8 cellular contexts compared by ENCODE assay signal in genomic region chr3:150925751-150926201, GRCh38. TPM values are rescaled to one million over a fixed set of nuclear protein-coding genes. Genes with fewer than 3 reads are reported as not detected.
A peak's percentile ranks its signal among the peaks of the same experiment; 100 is the strongest.
DNase-seq lines count a peak whose midpoint lies in the region; ATAC-seq and TF ChIP-seq lines count a peak whose summit lies in the region.

No MANE protein-coding gene starts in this region.

- H4K8ac ChIP-seq in mesendoderm (ENCODE audit: low read depth, low read length) = no peak overlapping the region

- peaks cover 10% of the 10 kb centered on the region for H3K27me3 Mint-ChIP-seq in chondrocyte (ENCODE audit: low read depth)

- no peak overlapping the region for H3K4me3 Mint-ChIP-seq in chondrocyte (ENCODE audit: unreplicated experiment)
- peak overlapping the region; percentile 24 for H3K4me3 Mint-ChIP-seq in stimulated activated effector memory CD8-positive, alpha-beta T cell treated with anti-CD3 and anti-CD28 coated beads, Interleukin-12 subunit alpha, Interleukin-12 subunit beta, amount 100 ng/mL, for 72 hours

- no peak overlapping the region for H3K27ac Mint-ChIP-seq in chondrocyte (ENCODE audit: unreplicated experiment)
- no peak overlapping the region for H3K27ac Mint-ChIP-seq in stimulated activated effector memory CD8-positive, alpha-beta T cell treated with anti-CD3 and anti-CD28 coated beads, Interleukin-12 subunit alpha, Interleukin-12 subunit beta, amount 100 ng/mL, for 72 hours

- no peaks in the 10 kb centered on the region for H3K4me1 ChIP-seq in mesendoderm (ENCODE audit: control insufficient read depth, low read depth, low read length)

- H2BK120ac ChIP-seq in mesendoderm (ENCODE audit: low read depth, low read length) = no peak overlapping the region

- H3K56ac ChIP-seq in mesendoderm (ENCODE audit: low read length) = peak overlapping the region; percentile 47

- H3K4ac ChIP-seq in mesendoderm (ENCODE audit: low read depth, low read length) = no peak overlapping the region

- no peaks in the 10 kb centered on the region for H3K79me2 ChIP-seq in mesendoderm (ENCODE audit: control insufficient read depth, insufficient read depth, low read length)

- no CpG with 5 or more reads among the region's 14 CpGs for whole genome bisulfite sequencing in mesendoderm (ENCODE audit: extremely low coverage, insufficient coverage, low lambda C conversion rate)

- H3K36me3 Mint-ChIP-seq in chondrocyte (ENCODE audit: low read depth) = no peaks in the 10 kb centered on the region
- H3K36me3 Mint-ChIP-seq in stimulated activated effector memory CD8-positive, alpha-beta T cell treated with anti-CD3 and anti-CD28 coated beads, Interleukin-12 subunit alpha, Interleukin-12 subunit beta, amount 100 ng/mL, for 72 hours = no peaks in the 10 kb centered on the region

- DNase-seq in NCI-H1417 (lab: John Stamatoyannopoulos, UW) (peak; percentile 33 to 88 (median 77)), NCI-H1417 treated with DMSO at 0.1 percent for 48 hours (lab: John Stamatoyannopoulos, UW) (no peak), NCI-H1092 (lab: John Stamatoyannopoulos, UW) (peak; percentile 56), chondrocyte (ENCODE audit: low spot score) (no peak), mesendoderm (peak; percentile 86)
- peak; percentile 38 to 72 for DNase-seq in stimulated activated effector memory CD8-positive, alpha-beta T cell treated with anti-CD3 and anti-CD28 coated beads, Interleukin-12 subunit alpha, Interleukin-12 subunit beta, amount 100 ng/mL, for 72 hours (ENCODE audit: low spot score in 2 of 2)

- H3K4me1 Mint-ChIP-seq in chondrocyte (ENCODE audit: low read depth) = peaks cover 5% of the 10 kb centered on the region
- H3K4me1 Mint-ChIP-seq in stimulated activated effector memory CD8-positive, alpha-beta T cell treated with anti-CD3 and anti-CD28 coated beads, Interleukin-12 subunit alpha, Interleukin-12 subunit beta, amount 100 ng/mL, for 72 hours = peaks cover 8% of the 10 kb centered on the region

- H3K4me2 ChIP-seq in mesendoderm (ENCODE audit: low read length) = no peak overlapping the region

- H2AK5ac ChIP-seq in mesendoderm (ENCODE audit: low read length) = no peak overlapping the region

- no peak overlapping the region for H2BK5ac ChIP-seq in mesendoderm (ENCODE audit: low read length)

- H3K18ac ChIP-seq in mesendoderm (ENCODE audit: low read length) = no peak overlapping the region

- no peak overlapping the region for H3K23ac ChIP-seq in mesendoderm (ENCODE audit: low read length)

- no peaks in the 10 kb centered on the region for H3K79me1 ChIP-seq in mesendoderm (ENCODE audit: low read length)

- TF ChIP-seq CTCF in WI38 (IDR thresholded peaks at IDR 0.05; ENCODE audit: low read depth, low read length) (peak; percentile 61), chondrocyte (IDR thresholded peaks at IDR 0.05) (peak; percentile 79)

- H3K4me3 ChIP-seq in WI38 (ENCODE audit: low read depth, low read length) = no peak overlapping the region
- no peak overlapping the region for H3K4me3 ChIP-seq in mesendoderm (ENCODE audit: low read length)

- H4K5ac ChIP-seq in mesendoderm (ENCODE audit: low read length) = no peak overlapping the region

- no peaks in the 10 kb centered on the region for H3K36me3 ChIP-seq in mesendoderm (ENCODE audit: control insufficient read depth, insufficient read depth, low read length)

- H3K27ac ChIP-seq in mesendoderm (ENCODE audit: low read depth, low read length) = no peak overlapping the region

- no peaks in the 10 kb centered on the region for H3K27me3 ChIP-seq in mesendoderm (ENCODE audit: insufficient read depth, low read length, poor library complexity)

- ATAC-seq in HG02571 (IDR thresholded peaks at IDR 0.05; ENCODE audit: unreplicated experiment) = peak; percentile 80
- ATAC-seq in stimulated activated effector memory CD8-positive, alpha-beta T cell treated with anti-CD3 and anti-CD28 coated beads, Interleukin-12 subunit alpha, Interleukin-12 subunit beta, amount 100 ng/mL, for 72 hours = peak; percentile 83

- H3K9me3 Mint-ChIP-seq in chondrocyte (ENCODE audit: low read depth) = no peaks in the 10 kb centered on the region
- no peaks in the 10 kb centered on the region for H3K9me3 Mint-ChIP-seq in stimulated activated effector memory CD8-positive, alpha-beta T cell treated with anti-CD3 and anti-CD28 coated beads, Interleukin-12 subunit alpha, Interleukin-12 subunit beta, amount 100 ng/mL, for 72 hours

- H3K9ac ChIP-seq in mesendoderm (ENCODE audit: low read length) = no peak overlapping the region

- no peak overlapping the region for H2BK15ac ChIP-seq in mesendoderm (replicated peaks; ENCODE audit: low read depth)

RNA-seq across cellular contexts. Expression of gene MINDY4B, which starts 20.5 kb away (rescaled TPM):
- not detected in 3 replicates for total RNA-seq in chondrocyte
- not detected for polyA plus RNA-seq in mesendoderm (2013, experiment 1 of 2)
- not detected for polyA plus RNA-seq in mesendoderm (2013, experiment 2 of 2)

RNA-seq across cellular contexts. Expression of gene CLRN1, which starts 46.8 kb away (rescaled TPM):
- not detected in 3 replicates for total RNA-seq in chondrocyte
- not detected for polyA plus RNA-seq in mesendoderm (2013, experiment 1 of 2)
- not detected for polyA plus RNA-seq in mesendoderm (2013, experiment 2 of 2)

Comparison
In these comparisons a context has a peak if more than half of its experiments do, and no peak if none do; other contexts are left out.
1. DNase-seq: peak in NCI-H1417 (3 of 3), NCI-H1092 (single experiment), mesendoderm (single experiment) and stimulated activated effector memory CD8-positive, alpha-beta T cell treated with anti-CD3 and anti-CD28 coated beads, Interleukin-12 subunit alpha, Interleukin-12 subunit beta, amount 100 ng/mL, for 72 hours (2 of 2); none in NCI-H1417 treated with DMSO at 0.1 percent for 48 hours (single experiment) and chondrocyte (single experiment).